Comparison of ENCODE assay signal across 8 cellular contexts in the genomic region with DNA sequence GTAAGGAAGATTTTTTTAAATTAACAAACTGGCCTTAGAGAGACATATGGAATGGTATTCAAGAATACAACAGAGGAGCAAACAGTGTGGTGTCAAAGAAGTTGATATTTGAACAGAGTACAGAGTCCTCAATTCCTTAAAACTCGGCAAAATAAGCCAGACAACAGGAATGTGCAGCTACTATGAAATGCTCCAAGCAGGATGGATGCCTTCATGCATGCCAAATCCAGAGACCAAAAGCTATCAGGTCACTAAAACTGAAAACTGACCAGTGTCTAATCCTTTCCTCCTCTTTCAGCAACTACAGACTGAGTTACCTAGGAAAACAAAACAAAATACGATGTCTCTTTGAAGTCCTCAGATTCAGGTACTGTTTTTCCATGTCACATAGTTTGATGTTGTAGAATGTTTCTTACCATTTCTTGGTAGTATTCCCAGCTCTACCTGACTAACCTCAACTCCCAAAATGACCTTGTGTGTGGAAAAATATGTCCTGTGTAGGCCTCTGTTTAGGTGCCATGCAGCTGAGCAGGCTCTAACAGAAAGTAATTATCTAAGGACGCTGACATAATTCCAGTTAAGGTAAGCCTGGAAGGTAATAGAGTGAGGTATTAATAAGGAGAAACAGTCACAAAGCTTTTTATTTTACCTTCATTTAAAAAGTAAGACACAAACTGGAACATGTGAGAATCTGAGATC. TPM values are rescaled to one million over a fixed set of nuclear protein-coding genes. Genes with fewer than 3 reads are reported as not detected.
A peak's percentile ranks its signal among the peaks of the same experiment; 100 is the strongest.
DNase-seq lines count a peak whose midpoint lies in the region; ATAC-seq and TF ChIP-seq lines count a peak whose summit lies in the region.

No MANE protein-coding gene starts in this region.

- H3K27me3 Mint-ChIP-seq in chondrocyte (ENCODE audit: low read depth) (no peaks in the 10 kb centered on the region), nephron (ENCODE audit: low read depth) (no peaks in the 10 kb centered on the region)

- H3K4me3 Mint-ChIP-seq in chondrocyte (ENCODE audit: unreplicated experiment) (peak overlapping the region; percentile 17), nephron (no peak overlapping the region)

- no peaks in the 10 kb centered on the region for H3K9me3 ChIP-seq in WERI-Rb-1 (ENCODE audit: severe bottlenecking)

- peak overlapping the region; percentile 92 for H3K27ac Mint-ChIP-seq in chondrocyte (ENCODE audit: unreplicated experiment)
- H3K27ac Mint-ChIP-seq in nephron, result peak overlapping the region; percentile 52 to 91 (median 68)

- H3K36me3 Mint-ChIP-seq in chondrocyte (ENCODE audit: low read depth) (peaks cover 1% of the 10 kb centered on the region), nephron (ENCODE audit: low read depth) (peaks cover 19% of the 10 kb centered on the region)

- no peaks in the 10 kb centered on the region for H3K9me3 Mint-ChIP-seq in chondrocyte (ENCODE audit: low read depth)
- H3K9me3 Mint-ChIP-seq in nephron, result no peaks in the 10 kb centered on the region

- ATAC-seq in GM18858 (IDR thresholded peaks at IDR 0.05; ENCODE audit: unreplicated experiment), result peak; percentile 1
- peak; percentile 6 for ATAC-seq in HG03159 (IDR thresholded peaks at IDR 0.05; ENCODE audit: unreplicated experiment)

- no peak for DNase-seq in chondrocyte (ENCODE audit: low spot score)
- no peak for DNase-seq in medulla oblongata (ENCODE audit: extremely low spot score)
- no peak for DNase-seq in WERI-Rb-1
- DNase-seq in NCI-H1105 (lab: John Stamatoyannopoulos, UW), result no peak
- no peak for DNase-seq in activated CD4-positive, alpha-beta T cell treated with anti-CD3 and anti-CD28 coated beads for 1 hour

- H3K36me3 ChIP-seq in WERI-Rb-1, result peaks cover 4% of the 10 kb centered on the region; the same call in 1 of the 2 replicates

- no peak overlapping the region for H3K4me3 ChIP-seq in WERI-Rb-1 (ENCODE audit: low read depth, low read length)

- TF ChIP-seq CTCF in chondrocyte (IDR thresholded peaks at IDR 0.05), result no peak
- TF ChIP-seq CTCF in nephron (IDR thresholded peaks at IDR 0.05; ENCODE audit: unreplicated experiment in 3 of 3), result no peak
- no peak for TF ChIP-seq CTCF in WERI-Rb-1 (IDR thresholded peaks at IDR 0.05; ENCODE audit: low read depth, low read length)

- no peaks in the 10 kb centered on the region for H3K27me3 ChIP-seq in WERI-Rb-1 (ENCODE audit: insufficient read depth, low read depth, severe bottlenecking)

- H3K27ac ChIP-seq in WERI-Rb-1, result no peak overlapping the region

- H3K4me1 Mint-ChIP-seq in chondrocyte (ENCODE audit: low read depth), result peaks cover 86% of the 10 kb centered on the region
- peaks cover 58% of the 10 kb centered on the region for H3K4me1 Mint-ChIP-seq in nephron

RNA-seq across cellular contexts. Expression of gene TBL1XR1, which starts 46.9 kb away (rescaled TPM):
- 225 to 372 TPM (median 357 TPM) in 3 replicates for total RNA-seq in chondrocyte
